1 cellular context compared by ENCODE assay signal in genomic region chr17:4014148-4014927, GRCh38.
A peak's percentile ranks its signal among the peaks of the same experiment; 100 is the strongest.
TF ChIP-seq lines count a peak whose summit lies in the region.

No MANE protein-coding gene starts in this region.

TF ChIP-seq in HepG2, 621 proteins besides CTCF, POLR2A, EP300 and RAD21 (continued from another document and continues in another):
- TF ChIP-seq HNRNPK (IDR thresholded peaks at IDR 0.05; ENCODE audit: low read depth, low read length, poor library complexity, severe bottlenecking) (no peak), ZFP37 (CRISPR knock-in tag; IDR thresholded peaks at IDR 0.05; ENCODE audit: borderline replicate concordance) (no peak), ZNF337 (CRISPR knock-in tag; IDR thresholded peaks at IDR 0.05; ENCODE audit: borderline replicate concordance, low read depth) (no peak), HNF4A (CRISPR knock-in tag; IDR thresholded peaks at IDR 0.05) (peak; percentile 99), YY1 (IDR thresholded peaks at IDR 0.05; ENCODE audit: insufficient read depth, insufficient replicate concordance, low read depth, low read length) (peak; percentile 59), GZF1 (CRISPR knock-in tag; IDR thresholded peaks at IDR 0.05) (no peak), RAD51 (IDR thresholded peaks at IDR 0.05; ENCODE audit: borderline replicate concordance) (no peak), DMAP1 (CRISPR knock-in tag; IDR thresholded peaks at IDR 0.05) (peak; percentile 80; the same call in 1 of the 2 replicates), ZSCAN5A (CRISPR knock-in tag; IDR thresholded peaks at IDR 0.05; ENCODE audit: borderline replicate concordance) (no peak), ARNTL (CRISPR knock-in tag; IDR thresholded peaks at IDR 0.05) (no peak), ZNF3 (CRISPR knock-in tag; IDR thresholded peaks at IDR 0.05) (peak; percentile 34; the same call in 1 of the 2 replicates), DBP (CRISPR knock-in tag; IDR thresholded peaks at IDR 0.05; ENCODE audit: not compliant biosample characterization) (no peak), HDAC2 (CRISPR knock-in tag; IDR thresholded peaks at IDR 0.05) (peak; percentile 86), DNMT1 (CRISPR knock-in tag; IDR thresholded peaks at IDR 0.05) (no peak), MYC (CRISPR knock-in tag; IDR thresholded peaks at IDR 0.05; ENCODE audit: borderline replicate concordance) (peak; percentile 88; the same call in 1 of the 2 replicates), ZBTB42 (CRISPR knock-in tag; IDR thresholded peaks at IDR 0.05) (peak; percentile 99), MTA3 (CRISPR knock-in tag; IDR thresholded peaks at IDR 0.05) (no peak), ZNF331 (CRISPR knock-in tag; IDR thresholded peaks at IDR 0.05) (peak; percentile 81; the same call in 1 of the 2 replicates), SP5 (CRISPR knock-in tag; IDR thresholded peaks at IDR 0.05; ENCODE audit: borderline replicate concordance, low read depth) (peak; percentile 73; the same call in 1 of the 2 replicates), NCOA1 (CRISPR knock-in tag; IDR thresholded peaks at IDR 0.05) (0 out of 2 replicates have a peak, but pooled peaks have one; percentile 36), SUZ12 (IDR thresholded peaks at IDR 0.05; ENCODE audit: low read depth, low read length) (no peak), ZNF292 (CRISPR knock-in tag; IDR thresholded peaks at IDR 0.05; ENCODE audit: borderline replicate concordance, low read depth) (peak; percentile 99), REL (CRISPR knock-in tag; conservative IDR thresholded peaks at IDR 0.05) (no peak), ATF5 (CRISPR knock-in tag; IDR thresholded peaks at IDR 0.05; ENCODE audit: low read depth) (no peak), NRL (CRISPR knock-in tag; IDR thresholded peaks at IDR 0.05; ENCODE audit: borderline replicate concordance) (no peak; the same call in 1 of the 2 replicates), RNF219 (CRISPR knock-in tag; IDR thresholded peaks at IDR 0.05) (no peak), NR1H2 (CRISPR knock-in tag; IDR thresholded peaks at IDR 0.05; ENCODE audit: borderline replicate concordance, low read depth) (no peak; the same call in 1 of the 2 replicates), FOXM1 (CRISPR knock-in tag; IDR thresholded peaks at IDR 0.05) (no peak), FOXP4 (CRISPR knock-in tag; IDR thresholded peaks at IDR 0.05) (peak; percentile 64; the same call in 1 of the 2 replicates)
- TF ChIP-seq, protein P1, sequence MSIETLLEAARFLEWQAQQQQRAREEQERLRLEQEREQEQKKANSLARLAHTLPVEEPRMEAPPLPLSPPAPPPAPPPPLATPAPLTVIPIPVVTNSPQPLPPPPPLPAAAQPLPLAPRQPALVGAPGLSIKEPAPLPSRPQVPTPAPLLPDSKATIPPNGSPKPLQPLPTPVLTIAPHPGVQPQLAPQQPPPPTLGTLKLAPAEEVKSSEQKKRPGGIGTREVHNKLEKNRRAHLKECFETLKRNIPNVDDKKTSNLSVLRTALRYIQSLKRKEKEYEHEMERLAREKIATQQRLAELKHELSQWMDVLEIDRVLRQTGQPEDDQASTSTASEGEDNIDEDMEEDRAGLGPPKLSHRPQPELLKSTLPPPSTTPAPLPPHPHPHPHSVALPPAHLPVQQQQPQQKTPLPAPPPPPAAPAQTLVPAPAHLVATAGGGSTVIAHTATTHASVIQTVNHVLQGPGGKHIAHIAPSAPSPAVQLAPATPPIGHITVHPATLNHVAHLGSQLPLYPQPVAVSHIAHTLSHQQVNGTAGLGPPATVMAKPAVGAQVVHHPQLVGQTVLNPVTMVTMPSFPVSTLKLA (IDR thresholded peaks at IDR 0.05), result no peak; the same call in 1 of the 2 replicates
- TF ChIP-seq, protein P2, sequence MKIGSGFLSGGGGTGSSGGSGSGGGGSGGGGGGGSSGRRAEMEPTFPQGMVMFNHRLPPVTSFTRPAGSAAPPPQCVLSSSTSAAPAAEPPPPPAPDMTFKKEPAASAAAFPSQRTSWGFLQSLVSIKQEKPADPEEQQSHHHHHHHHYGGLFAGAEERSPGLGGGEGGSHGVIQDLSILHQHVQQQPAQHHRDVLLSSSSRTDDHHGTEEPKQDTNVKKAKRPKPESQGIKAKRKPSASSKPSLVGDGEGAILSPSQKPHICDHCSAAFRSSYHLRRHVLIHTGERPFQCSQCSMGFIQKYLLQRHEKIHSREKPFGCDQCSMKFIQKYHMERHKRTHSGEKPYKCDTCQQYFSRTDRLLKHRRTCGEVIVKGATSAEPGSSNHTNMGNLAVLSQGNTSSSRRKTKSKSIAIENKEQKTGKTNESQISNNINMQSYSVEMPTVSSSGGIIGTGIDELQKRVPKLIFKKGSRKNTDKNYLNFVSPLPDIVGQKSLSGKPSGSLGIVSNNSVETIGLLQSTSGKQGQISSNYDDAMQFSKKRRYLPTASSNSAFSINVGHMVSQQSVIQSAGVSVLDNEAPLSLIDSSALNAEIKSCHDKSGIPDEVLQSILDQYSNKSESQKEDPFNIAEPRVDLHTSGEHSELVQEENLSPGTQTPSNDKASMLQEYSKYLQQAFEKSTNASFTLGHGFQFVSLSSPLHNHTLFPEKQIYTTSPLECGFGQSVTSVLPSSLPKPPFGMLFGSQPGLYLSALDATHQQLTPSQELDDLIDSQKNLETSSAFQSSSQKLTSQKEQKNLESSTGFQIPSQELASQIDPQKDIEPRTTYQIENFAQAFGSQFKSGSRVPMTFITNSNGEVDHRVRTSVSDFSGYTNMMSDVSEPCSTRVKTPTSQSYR (CRISPR knock-in tag; IDR thresholded peaks at IDR 0.05; ENCODE audit: borderline replicate concordance), result 0 out of 2 replicates have a peak, but pooled peaks have one; percentile 33
- TF ChIP-seq, protein P3, sequence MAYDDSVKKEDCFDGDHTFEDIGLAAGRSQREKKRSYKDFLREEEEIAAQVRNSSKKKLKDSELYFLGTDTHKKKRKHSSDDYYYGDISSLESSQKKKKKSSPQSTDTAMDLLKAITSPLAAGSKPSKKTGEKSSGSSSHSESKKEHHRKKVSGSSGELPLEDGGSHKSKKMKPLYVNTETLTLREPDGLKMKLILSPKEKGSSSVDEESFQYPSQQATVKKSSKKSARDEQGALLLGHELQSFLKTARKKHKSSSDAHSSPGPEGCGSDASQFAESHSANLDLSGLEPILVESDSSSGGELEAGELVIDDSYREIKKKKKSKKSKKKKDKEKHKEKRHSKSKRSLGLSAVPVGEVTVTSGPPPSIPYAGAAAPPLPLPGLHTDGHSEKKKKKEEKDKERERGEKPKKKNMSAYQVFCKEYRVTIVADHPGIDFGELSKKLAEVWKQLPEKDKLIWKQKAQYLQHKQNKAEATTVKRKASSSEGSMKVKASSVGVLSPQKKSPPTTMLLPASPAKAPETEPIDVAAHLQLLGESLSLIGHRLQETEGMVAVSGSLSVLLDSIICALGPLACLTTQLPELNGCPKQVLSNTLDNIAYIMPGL (CRISPR knock-in tag; IDR thresholded peaks at IDR 0.05; ENCODE audit: borderline replicate concordance in 1 of 2, low read depth in 1 of 2), result peak in 1 of 2 experiments; percentile 58; a peak in 1 of 4 replicates
- TF ChIP-seq, protein P4, sequence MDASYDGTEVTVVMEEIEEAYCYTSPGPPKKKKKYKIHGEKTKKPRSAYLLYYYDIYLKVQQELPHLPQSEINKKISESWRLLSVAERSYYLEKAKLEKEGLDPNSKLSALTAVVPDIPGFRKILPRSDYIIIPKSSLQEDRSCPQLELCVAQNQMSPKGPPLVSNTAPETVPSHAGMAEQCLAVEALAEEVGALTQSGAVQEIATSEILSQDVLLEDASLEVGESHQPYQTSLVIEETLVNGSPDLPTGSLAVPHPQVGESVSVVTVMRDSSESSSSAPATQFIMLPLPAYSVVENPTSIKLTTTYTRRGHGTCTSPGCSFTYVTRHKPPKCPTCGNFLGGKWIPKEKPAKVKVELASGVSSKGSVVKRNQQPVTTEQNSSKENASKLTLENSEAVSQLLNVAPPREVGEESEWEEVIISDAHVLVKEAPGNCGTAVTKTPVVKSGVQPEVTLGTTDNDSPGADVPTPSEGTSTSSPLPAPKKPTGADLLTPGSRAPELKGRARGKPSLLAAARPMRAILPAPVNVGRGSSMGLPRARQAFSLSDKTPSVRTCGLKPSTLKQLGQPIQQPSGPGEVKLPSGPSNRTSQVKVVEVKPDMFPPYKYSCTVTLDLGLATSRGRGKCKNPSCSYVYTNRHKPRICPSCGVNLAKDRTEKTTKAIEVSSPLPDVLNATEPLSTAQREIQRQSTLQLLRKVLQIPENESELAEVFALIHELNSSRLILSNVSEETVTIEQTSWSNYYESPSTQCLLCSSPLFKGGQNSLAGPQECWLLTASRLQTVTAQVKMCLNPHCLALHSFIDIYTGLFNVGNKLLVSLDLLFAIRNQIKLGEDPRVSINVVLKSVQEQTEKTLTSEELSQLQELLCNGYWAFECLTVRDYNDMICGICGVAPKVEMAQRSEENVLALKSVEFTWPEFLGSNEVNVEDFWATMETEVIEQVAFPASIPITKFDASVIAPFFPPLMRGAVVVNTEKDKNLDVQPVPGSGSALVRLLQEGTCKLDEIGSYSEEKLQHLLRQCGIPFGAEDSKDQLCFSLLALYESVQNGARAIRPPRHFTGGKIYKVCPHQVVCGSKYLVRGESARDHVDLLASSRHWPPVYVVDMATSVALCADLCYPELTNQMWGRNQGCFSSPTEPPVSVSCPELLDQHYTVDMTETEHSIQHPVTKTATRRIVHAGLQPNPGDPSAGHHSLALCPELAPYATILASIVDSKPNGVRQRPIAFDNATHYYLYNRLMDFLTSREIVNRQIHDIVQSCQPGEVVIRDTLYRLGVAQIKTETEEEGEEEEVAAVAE (CRISPR knock-in tag; IDR thresholded peaks at IDR 0.05; ENCODE audit: borderline replicate concordance), result no peak
- TF ChIP-seq, protein P5, sequence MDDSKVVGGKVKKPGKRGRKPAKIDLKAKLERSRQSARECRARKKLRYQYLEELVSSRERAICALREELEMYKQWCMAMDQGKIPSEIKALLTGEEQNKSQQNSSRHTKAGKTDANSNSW (CRISPR knock-in tag; IDR thresholded peaks at IDR 0.05; ENCODE audit: borderline replicate concordance), result no peak
- TF ChIP-seq, protein P6, sequence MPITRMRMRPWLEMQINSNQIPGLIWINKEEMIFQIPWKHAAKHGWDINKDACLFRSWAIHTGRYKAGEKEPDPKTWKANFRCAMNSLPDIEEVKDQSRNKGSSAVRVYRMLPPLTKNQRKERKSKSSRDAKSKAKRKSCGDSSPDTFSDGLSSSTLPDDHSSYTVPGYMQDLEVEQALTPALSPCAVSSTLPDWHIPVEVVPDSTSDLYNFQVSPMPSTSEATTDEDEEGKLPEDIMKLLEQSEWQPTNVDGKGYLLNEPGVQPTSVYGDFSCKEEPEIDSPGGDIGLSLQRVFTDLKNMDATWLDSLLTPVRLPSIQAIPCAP (CRISPR knock-in tag; IDR thresholded peaks at IDR 0.05; ENCODE audit: low read depth), result no peak
